1 cellular context compared by ENCODE assay signal in the genomic region with DNA sequence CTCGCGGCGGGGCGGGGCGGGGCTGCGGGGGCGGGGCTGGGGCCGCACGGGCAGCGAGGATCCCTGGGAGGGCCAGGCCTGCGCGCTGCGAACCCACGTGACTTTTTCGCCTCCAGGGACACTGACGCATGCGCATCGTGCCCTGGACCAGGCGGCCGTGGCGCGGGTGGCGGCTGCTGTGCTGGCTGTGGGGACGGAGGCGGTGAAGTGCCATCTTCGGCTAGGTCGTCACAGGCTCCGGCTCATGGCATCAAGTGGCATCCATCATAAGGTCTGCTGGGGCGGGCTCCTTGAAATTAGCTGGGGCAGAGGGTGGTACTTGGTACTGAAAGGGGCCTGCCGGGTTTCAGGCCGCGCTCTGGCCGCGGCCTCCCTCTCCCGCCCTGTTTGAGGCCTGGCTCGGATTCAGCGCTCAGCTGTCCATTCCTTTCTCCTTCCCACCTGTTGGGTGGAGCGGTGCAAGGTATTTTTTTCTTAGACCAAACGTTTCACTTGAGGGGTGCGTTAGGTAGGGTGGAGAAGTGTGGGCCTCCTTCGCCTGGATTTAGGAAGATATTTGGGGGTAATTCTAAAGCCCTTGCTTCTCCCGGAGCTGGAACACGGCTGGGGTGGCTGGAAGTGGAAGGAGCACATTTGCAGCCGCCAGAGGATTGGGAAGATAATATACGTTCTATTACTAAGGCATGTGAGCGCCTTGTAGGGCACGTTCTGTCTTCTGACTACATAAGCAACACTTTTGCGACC.
TF ChIP-seq lines count a peak whose summit lies in the region.

A gene with protein sequence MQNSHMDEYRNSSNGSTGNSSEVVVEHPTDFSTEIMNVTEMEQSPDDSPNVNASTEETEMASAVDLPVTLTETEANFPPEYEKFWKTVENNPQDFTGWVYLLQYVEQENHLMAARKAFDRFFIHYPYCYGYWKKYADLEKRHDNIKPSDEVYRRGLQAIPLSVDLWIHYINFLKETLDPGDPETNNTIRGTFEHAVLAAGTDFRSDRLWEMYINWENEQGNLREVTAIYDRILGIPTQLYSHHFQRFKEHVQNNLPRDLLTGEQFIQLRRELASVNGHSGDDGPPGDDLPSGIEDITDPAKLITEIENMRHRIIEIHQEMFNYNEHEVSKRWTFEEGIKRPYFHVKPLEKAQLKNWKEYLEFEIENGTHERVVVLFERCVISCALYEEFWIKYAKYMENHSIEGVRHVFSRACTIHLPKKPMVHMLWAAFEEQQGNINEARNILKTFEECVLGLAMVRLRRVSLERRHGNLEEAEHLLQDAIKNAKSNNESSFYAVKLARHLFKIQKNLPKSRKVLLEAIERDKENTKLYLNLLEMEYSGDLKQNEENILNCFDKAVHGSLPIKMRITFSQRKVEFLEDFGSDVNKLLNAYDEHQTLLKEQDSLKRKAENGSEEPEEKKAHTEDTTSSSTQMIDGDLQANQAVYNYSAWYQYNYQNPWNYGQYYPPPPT (plus strand): TSS at position 138 of the 744 bp plus-strand sequence. CDS start 11,124 bp downstream, outside the sequence.

TF ChIP-seq in HepG2, 621 proteins besides CTCF, POLR2A, EP300 and RAD21 (continued from another document and continues in another):
- TF ChIP-seq, protein P1, sequence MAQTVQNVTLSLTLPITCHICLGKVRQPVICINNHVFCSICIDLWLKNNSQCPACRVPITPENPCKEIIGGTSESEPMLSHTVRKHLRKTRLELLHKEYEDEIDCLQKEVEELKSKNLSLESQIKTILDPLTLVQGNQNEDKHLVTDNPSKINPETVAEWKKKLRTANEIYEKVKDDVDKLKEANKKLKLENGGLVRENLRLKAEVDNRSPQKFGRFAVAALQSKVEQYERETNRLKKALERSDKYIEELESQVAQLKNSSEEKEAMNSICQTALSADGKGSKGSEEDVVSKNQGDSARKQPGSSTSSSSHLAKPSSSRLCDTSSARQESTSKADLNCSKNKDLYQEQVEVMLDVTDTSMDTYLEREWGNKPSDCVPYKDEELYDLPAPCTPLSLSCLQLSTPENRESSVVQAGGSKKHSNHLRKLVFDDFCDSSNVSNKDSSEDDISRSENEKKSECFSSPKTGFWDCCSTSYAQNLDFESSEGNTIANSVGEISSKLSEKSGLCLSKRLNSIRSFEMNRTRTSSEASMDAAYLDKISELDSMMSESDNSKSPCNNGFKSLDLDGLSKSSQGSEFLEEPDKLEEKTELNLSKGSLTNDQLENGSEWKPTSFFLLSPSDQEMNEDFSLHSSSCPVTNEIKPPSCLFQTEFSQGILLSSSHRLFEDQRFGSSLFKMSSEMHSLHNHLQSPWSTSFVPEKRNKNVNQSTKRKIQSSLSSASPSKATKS (CRISPR knock-in tag; IDR thresholded peaks at IDR 0.05): no peak
- TF ChIP-seq MAZ (IDR thresholded peaks at IDR 0.05; ENCODE audit: borderline replicate concordance, low read depth, low read length): no peak; the same call in 1 of the 2 replicates
- peak; percentile 64; the same call in 1 of the 2 replicates for TF ChIP-seq MAZ (CRISPR knock-in tag; IDR thresholded peaks at IDR 0.05; ENCODE audit: low read depth)
- TF ChIP-seq ZNF33B (CRISPR knock-in tag; IDR thresholded peaks at IDR 0.05): no peak; the same call in 1 of the 2 replicates
- TF ChIP-seq, protein P2, sequence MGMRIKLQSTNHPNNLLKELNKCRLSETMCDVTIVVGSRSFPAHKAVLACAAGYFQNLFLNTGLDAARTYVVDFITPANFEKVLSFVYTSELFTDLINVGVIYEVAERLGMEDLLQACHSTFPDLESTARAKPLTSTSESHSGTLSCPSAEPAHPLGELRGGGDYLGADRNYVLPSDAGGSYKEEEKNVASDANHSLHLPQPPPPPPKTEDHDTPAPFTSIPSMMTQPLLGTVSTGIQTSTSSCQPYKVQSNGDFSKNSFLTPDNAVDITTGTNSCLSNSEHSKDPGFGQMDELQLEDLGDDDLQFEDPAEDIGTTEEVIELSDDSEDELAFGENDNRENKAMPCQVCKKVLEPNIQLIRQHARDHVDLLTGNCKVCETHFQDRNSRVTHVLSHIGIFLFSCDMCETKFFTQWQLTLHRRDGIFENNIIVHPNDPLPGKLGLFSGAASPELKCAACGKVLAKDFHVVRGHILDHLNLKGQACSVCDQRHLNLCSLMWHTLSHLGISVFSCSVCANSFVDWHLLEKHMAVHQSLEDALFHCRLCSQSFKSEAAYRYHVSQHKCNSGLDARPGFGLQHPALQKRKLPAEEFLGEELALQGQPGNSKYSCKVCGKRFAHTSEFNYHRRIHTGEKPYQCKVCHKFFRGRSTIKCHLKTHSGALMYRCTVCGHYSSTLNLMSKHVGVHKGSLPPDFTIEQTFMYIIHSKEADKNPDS (CRISPR knock-in tag; IDR thresholded peaks at IDR 0.05): no peak
- TF ChIP-seq, protein P3, sequence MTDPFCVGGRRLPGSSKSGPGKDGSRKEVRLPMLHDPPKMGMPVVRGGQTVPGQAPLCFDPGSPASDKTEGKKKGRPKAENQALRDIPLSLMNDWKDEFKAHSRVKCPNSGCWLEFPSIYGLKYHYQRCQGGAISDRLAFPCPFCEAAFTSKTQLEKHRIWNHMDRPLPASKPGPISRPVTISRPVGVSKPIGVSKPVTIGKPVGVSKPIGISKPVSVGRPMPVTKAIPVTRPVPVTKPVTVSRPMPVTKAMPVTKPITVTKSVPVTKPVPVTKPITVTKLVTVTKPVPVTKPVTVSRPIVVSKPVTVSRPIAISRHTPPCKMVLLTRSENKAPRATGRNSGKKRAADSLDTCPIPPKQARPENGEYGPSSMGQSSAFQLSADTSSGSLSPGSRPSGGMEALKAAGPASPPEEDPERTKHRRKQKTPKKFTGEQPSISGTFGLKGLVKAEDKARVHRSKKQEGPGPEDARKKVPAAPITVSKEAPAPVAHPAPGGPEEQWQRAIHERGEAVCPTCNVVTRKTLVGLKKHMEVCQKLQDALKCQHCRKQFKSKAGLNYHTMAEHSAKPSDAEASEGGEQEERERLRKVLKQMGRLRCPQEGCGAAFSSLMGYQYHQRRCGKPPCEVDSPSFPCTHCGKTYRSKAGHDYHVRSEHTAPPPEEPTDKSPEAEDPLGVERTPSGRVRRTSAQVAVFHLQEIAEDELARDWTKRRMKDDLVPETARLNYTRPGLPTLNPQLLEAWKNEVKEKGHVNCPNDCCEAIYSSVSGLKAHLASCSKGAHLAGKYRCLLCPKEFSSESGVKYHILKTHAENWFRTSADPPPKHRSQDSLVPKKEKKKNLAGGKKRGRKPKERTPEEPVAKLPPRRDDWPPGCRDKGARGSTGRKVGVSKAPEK (CRISPR knock-in tag; IDR thresholded peaks at IDR 0.05; ENCODE audit: borderline replicate concordance): 0 out of 2 replicates have a peak, but pooled peaks have one; percentile 79
- TF ChIP-seq ZBTB38 (CRISPR knock-in tag; IDR thresholded peaks at IDR 0.05): peak; percentile 67; the same call in 1 of the 2 replicates
- no peak for TF ChIP-seq SRSF4 (IDR thresholded peaks at IDR 0.05; ENCODE audit: low read depth, low read length, poor library complexity, severe bottlenecking)
- no peak for TF ChIP-seq CCDC6 (CRISPR knock-in tag; IDR thresholded peaks at IDR 0.05)
- peak; percentile 35; the same call in 1 of the 2 replicates for TF ChIP-seq ZNF879 (CRISPR knock-in tag; IDR thresholded peaks at IDR 0.05)
- TF ChIP-seq, protein P4, sequence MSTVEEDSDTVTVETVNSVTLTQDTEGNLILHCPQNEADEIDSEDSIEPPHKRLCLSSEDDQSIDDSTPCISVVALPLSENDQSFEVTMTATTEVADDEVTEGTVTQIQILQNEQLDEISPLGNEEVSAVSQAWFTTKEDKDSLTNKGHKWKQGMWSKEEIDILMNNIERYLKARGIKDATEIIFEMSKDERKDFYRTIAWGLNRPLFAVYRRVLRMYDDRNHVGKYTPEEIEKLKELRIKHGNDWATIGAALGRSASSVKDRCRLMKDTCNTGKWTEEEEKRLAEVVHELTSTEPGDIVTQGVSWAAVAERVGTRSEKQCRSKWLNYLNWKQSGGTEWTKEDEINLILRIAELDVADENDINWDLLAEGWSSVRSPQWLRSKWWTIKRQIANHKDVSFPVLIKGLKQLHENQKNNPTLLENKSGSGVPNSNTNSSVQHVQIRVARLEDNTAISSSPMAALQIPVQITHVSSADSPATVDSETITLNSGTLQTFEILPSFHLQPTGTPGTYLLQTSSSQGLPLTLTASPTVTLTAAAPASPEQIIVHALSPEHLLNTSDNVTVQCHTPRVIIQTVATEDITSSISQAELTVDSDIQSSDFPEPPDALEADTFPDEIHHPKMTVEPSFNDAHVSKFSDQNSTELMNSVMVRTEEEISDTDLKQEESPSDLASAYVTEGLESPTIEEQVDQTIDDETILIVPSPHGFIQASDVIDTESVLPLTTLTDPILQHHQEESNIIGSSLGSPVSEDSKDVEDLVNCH (CRISPR knock-in tag; IDR thresholded peaks at IDR 0.05): no peak
- no peak for TF ChIP-seq ZNF674 (CRISPR knock-in tag; IDR thresholded peaks at IDR 0.05; ENCODE audit: low read depth)
- TF ChIP-seq, protein P5, sequence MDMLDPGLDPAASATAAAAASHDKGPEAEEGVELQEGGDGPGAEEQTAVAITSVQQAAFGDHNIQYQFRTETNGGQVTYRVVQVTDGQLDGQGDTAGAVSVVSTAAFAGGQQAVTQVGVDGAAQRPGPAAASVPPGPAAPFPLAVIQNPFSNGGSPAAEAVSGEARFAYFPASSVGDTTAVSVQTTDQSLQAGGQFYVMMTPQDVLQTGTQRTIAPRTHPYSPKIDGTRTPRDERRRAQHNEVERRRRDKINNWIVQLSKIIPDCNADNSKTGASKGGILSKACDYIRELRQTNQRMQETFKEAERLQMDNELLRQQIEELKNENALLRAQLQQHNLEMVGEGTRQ (IDR thresholded peaks at IDR 0.05; ENCODE audit: low read depth, low read length): peak; percentile 82
- TF ChIP-seq, protein P5 (CRISPR knock-in tag; IDR thresholded peaks at IDR 0.05; ENCODE audit: borderline replicate concordance): peak; percentile 65; the same call in 1 of the 2 replicates
- TF ChIP-seq BHLHE40 (IDR thresholded peaks at IDR 0.05; ENCODE audit: low read length): peak; percentile 66
- TF ChIP-seq, protein P6, sequence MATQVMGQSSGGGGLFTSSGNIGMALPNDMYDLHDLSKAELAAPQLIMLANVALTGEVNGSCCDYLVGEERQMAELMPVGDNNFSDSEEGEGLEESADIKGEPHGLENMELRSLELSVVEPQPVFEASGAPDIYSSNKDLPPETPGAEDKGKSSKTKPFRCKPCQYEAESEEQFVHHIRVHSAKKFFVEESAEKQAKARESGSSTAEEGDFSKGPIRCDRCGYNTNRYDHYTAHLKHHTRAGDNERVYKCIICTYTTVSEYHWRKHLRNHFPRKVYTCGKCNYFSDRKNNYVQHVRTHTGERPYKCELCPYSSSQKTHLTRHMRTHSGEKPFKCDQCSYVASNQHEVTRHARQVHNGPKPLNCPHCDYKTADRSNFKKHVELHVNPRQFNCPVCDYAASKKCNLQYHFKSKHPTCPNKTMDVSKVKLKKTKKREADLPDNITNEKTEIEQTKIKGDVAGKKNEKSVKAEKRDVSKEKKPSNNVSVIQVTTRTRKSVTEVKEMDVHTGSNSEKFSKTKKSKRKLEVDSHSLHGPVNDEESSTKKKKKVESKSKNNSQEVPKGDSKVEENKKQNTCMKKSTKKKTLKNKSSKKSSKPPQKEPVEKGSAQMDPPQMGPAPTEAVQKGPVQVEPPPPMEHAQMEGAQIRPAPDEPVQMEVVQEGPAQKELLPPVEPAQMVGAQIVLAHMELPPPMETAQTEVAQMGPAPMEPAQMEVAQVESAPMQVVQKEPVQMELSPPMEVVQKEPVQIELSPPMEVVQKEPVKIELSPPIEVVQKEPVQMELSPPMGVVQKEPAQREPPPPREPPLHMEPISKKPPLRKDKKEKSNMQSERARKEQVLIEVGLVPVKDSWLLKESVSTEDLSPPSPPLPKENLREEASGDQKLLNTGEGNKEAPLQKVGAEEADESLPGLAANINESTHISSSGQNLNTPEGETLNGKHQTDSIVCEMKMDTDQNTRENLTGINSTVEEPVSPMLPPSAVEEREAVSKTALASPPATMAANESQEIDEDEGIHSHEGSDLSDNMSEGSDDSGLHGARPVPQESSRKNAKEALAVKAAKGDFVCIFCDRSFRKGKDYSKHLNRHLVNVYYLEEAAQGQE (IDR thresholded peaks at IDR 0.05; ENCODE audit: borderline replicate concordance in 1 of 2, low read depth in 1 of 2, low read length in 2 of 2): no peak
- 0 out of 2 replicates have a peak, but pooled peaks have one; percentile 48 for TF ChIP-seq ZNF567 (CRISPR knock-in tag; IDR thresholded peaks at IDR 0.05; ENCODE audit: borderline replicate concordance)
- TF ChIP-seq, protein P7, sequence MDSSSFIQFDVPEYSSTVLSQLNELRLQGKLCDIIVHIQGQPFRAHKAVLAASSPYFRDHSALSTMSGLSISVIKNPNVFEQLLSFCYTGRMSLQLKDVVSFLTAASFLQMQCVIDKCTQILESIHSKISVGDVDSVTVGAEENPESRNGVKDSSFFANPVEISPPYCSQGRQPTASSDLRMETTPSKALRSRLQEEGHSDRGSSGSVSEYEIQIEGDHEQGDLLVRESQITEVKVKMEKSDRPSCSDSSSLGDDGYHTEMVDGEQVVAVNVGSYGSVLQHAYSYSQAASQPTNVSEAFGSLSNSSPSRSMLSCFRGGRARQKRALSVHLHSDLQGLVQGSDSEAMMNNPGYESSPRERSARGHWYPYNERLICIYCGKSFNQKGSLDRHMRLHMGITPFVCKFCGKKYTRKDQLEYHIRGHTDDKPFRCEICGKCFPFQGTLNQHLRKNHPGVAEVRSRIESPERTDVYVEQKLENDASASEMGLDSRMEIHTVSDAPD (CRISPR knock-in tag; IDR thresholded peaks at IDR 0.05): peak; percentile 49; the same call in 1 of the 2 replicates
- TF ChIP-seq, protein P8, sequence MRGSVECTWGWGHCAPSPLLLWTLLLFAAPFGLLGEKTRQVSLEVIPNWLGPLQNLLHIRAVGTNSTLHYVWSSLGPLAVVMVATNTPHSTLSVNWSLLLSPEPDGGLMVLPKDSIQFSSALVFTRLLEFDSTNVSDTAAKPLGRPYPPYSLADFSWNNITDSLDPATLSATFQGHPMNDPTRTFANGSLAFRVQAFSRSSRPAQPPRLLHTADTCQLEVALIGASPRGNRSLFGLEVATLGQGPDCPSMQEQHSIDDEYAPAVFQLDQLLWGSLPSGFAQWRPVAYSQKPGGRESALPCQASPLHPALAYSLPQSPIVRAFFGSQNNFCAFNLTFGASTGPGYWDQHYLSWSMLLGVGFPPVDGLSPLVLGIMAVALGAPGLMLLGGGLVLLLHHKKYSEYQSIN (CRISPR knock-in tag; IDR thresholded peaks at IDR 0.05; ENCODE audit: borderline replicate concordance): no peak
- TF ChIP-seq HOXD1 (CRISPR knock-in tag; IDR thresholded peaks at IDR 0.05): 0 out of 2 replicates have a peak, but pooled peaks have one; percentile 20
- TF ChIP-seq ARNTL (CRISPR knock-in tag; IDR thresholded peaks at IDR 0.05): peak; percentile 75; the same call in 1 of the 2 replicates
- no peak for TF ChIP-seq ZNF282 (IDR thresholded peaks at IDR 0.05; ENCODE audit: partially characterized antibody)
- peak; percentile 48; the same call in 1 of the 2 replicates for TF ChIP-seq KDM5A (IDR thresholded peaks at IDR 0.05; ENCODE audit: borderline replicate concordance, low read length)
- TF ChIP-seq ZNF552 (CRISPR knock-in tag; IDR thresholded peaks at IDR 0.05; ENCODE audit: borderline replicate concordance): no peak
- TF ChIP-seq, protein P9, sequence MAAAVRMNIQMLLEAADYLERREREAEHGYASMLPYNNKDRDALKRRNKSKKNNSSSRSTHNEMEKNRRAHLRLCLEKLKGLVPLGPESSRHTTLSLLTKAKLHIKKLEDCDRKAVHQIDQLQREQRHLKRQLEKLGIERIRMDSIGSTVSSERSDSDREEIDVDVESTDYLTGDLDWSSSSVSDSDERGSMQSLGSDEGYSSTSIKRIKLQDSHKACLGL (CRISPR knock-in tag; IDR thresholded peaks at IDR 0.05): peak; percentile 62; the same call in 1 of the 2 replicates
